ENCODE assay signal across 8 cellular contexts in genomic region chr3:99895706-99896441, GRCh38.
DNase-seq lines count a peak whose midpoint lies in the region; ATAC-seq lines count a peak whose summit lies in the region.

No MANE protein-coding gene starts in this region.

- H3K27me3 ChIP-seq in skeletal muscle satellite cell (ENCODE audit: control insufficient read depth, insufficient read depth, low read length), result no peaks in the 10 kb centered on the region

- peak overlapping the region; percentile 6 for H3K4me3 ChIP-seq in skeletal muscle satellite cell (ENCODE audit: low read length)

- no peaks in the 10 kb centered on the region for H3K36me3 ChIP-seq in skeletal muscle satellite cell (ENCODE audit: insufficient read depth, low read length)

- no peaks in the 10 kb centered on the region for H3K9me3 ChIP-seq in skeletal muscle satellite cell (replicated peaks; ENCODE audit: low read length)

- peak; percentile 36 for DNase-seq in NCI-H1105 treated with DMSO at 0.1 percent for 48 hours (lab: John Stamatoyannopoulos, UW)
- DNase-seq in NCI-H1105 (lab: John Stamatoyannopoulos, UW), result no peak
- peak; percentile 86 for DNase-seq in OCI-M1 (lab: John Stamatoyannopoulos, UW)
- DNase-seq in fibroblast of gingiva (ENCODE audit: low read depth), result peak; percentile 75

- ATAC-seq in HG02678 (IDR thresholded peaks at IDR 0.05; ENCODE audit: unreplicated experiment), result no peak
- no peak for ATAC-seq in HG02840 (IDR thresholded peaks at IDR 0.05; ENCODE audit: low FRiP score, unreplicated experiment)
- ATAC-seq in HG02588 (IDR thresholded peaks at IDR 0.05; ENCODE audit: unreplicated experiment), result no peak

- H3K4me1 ChIP-seq in skeletal muscle satellite cell (ENCODE audit: control insufficient read depth, insufficient read depth, low read length), result peaks cover 32% of the 10 kb centered on the region

- H3K4me2 ChIP-seq in skeletal muscle satellite cell (ENCODE audit: low read length), result peak overlapping the region; percentile 51

- peak overlapping the region; percentile 65 for H3K9ac ChIP-seq in skeletal muscle satellite cell (ENCODE audit: low read depth, low read length)
